10 cellular contexts compared by ENCODE assay signal in genomic region chr7:41809487-41810257, GRCh38.
DNase-seq lines count a peak whose midpoint lies in the region; ATAC-seq, FAIRE-seq and TF ChIP-seq lines count a peak whose summit lies in the region.
"Had no signal": no experiment of that assay in that cellular context is flagged by ENCODE, and none has a peak within 500 bp of the region (broad histone marks: within the 10 kb centered on the region; RNA-seq: fewer than 3 reads in every experiment).

No MANE protein-coding gene starts in this region.

- no peaks in the 10 kb centered on the region for H3K36me3 ChIP-seq in heart left ventricle

- no peak for TF ChIP-seq CTCF in heart left ventricle (IDR thresholded peaks at IDR 0.05)

- H3K4me3 Mint-ChIP-seq in stimulated activated memory B cell treated with anti-CD40 and anti-IgM and Interleukin-4, amounts not matched to agents 10 μg/mL and 1 μg/mL and 100 μg/mL, for 72 hours: no peak overlapping the region
- H3K4me3 Mint-ChIP-seq in immature natural killer cell: no peak overlapping the region
- H3K4me3 Mint-ChIP-seq: brain; naive thymus-derived CD4-positive, alpha-beta T cell had no signal

- DNase-seq in RCC 7860 (ENCODE audit: low spot score) (peak; percentile 83), heart left ventricle (no peak), immature natural killer cell (no peak)
- DNase-seq: naive thymus-derived CD4-positive, alpha-beta T cell; NCI-H187 treated with DMSO at 0.1 percent for 48 hours had no signal

- no peak for TF ChIP-seq POLR2A in heart left ventricle (IDR thresholded peaks at IDR 0.05)

- no peaks in the 10 kb centered on the region for H3K36me3 Mint-ChIP-seq in stimulated activated memory B cell treated with anti-CD40 and anti-IgM and Interleukin-4, amounts not matched to agents 10 μg/mL and 1 μg/mL and 100 μg/mL, for 72 hours
- H3K36me3 Mint-ChIP-seq in immature natural killer cell: no peaks in the 10 kb centered on the region
- H3K36me3 Mint-ChIP-seq: brain; naive thymus-derived CD4-positive, alpha-beta T cell had no signal

- peaks cover 0 to 5% (median 0%) of the 10 kb centered on the region in 12 donors for H3K4me1 ChIP-seq in heart left ventricle

- 83 to 91% (median 88%) methylated on average over 7 of the region's 7 CpGs for WGBS in heart left ventricle, 4 donors

- H3K27ac Mint-ChIP-seq in stimulated activated memory B cell treated with anti-CD40 and anti-IgM and Interleukin-4, amounts not matched to agents 10 μg/mL and 1 μg/mL and 100 μg/mL, for 72 hours: peak overlapping the region; percentile 56
- H3K27ac Mint-ChIP-seq in immature natural killer cell: peak overlapping the region in 3 of 6 donors; percentile 4 to 32 (median 15)
- H3K27ac Mint-ChIP-seq: brain; naive thymus-derived CD4-positive, alpha-beta T cell had no signal

- intact Hi-C loops in heart left ventricle (cut with DNase I): no loop called here

- H3K9me3 ChIP-seq in heart left ventricle: peaks cover 0 to 4% (median 0%) of the 10 kb centered on the region in 12 donors

- H3K4me3 ChIP-seq in heart left ventricle: no peak overlapping the region

- peak; percentile 18 for ATAC-seq in GM19035 (IDR thresholded peaks at IDR 0.05; ENCODE audit: unreplicated experiment)
- ATAC-seq in HG02870 (IDR thresholded peaks at IDR 0.05; ENCODE audit: unreplicated experiment): peak; percentile 21
- ATAC-seq in stimulated activated memory B cell treated with anti-CD40 and anti-IgM and Interleukin-4, amounts not matched to agents 10 μg/mL and 1 μg/mL and 100 μg/mL, for 72 hours: peak; percentile 7
- ATAC-seq in heart left ventricle: no peak
- ATAC-seq in HG02884 (IDR thresholded peaks at IDR 0.05; ENCODE audit: unreplicated experiment): no peak

- no peaks in the 10 kb centered on the region for H3K27me3 Mint-ChIP-seq in stimulated activated memory B cell treated with anti-CD40 and anti-IgM and Interleukin-4, amounts not matched to agents 10 μg/mL and 1 μg/mL and 100 μg/mL, for 72 hours
- peaks cover 0 to 3% (median 2%) of the 10 kb centered on the region in 3 donors for H3K27me3 Mint-ChIP-seq in immature natural killer cell (ENCODE audit: low read depth in 3 of 3)

- peak; percentile 97 for FAIRE-seq in RCC 7860 (lab: Jason Lieb, UNC)

- no peaks in the 10 kb centered on the region for H3K9me3 Mint-ChIP-seq in stimulated activated memory B cell treated with anti-CD40 and anti-IgM and Interleukin-4, amounts not matched to agents 10 μg/mL and 1 μg/mL and 100 μg/mL, for 72 hours
- H3K9me3 Mint-ChIP-seq in immature natural killer cell: no peaks in the 10 kb centered on the region

- H3K4me1 Mint-ChIP-seq in stimulated activated memory B cell treated with anti-CD40 and anti-IgM and Interleukin-4, amounts not matched to agents 10 μg/mL and 1 μg/mL and 100 μg/mL, for 72 hours: peaks cover 20% of the 10 kb centered on the region
- peaks cover 12 to 16% of the 10 kb centered on the region in 2 donors for H3K4me1 Mint-ChIP-seq in immature natural killer cell
- H3K4me1 Mint-ChIP-seq: brain had no signal

- no peak overlapping the region for H3K27ac ChIP-seq in heart left ventricle

- no peaks in the 10 kb centered on the region for H3K27me3 ChIP-seq in heart left ventricle

Comparison
In these comparisons a context has a peak if more than half of its experiments do, and no peak if none do; other contexts are left out.
1. ATAC-seq: peak in GM19035 (single experiment), HG02870 (single experiment) and stimulated activated memory B cell treated with anti-CD40 and anti-IgM and Interleukin-4, amounts not matched to agents 10 μg/mL and 1 μg/mL and 100 μg/mL, for 72 hours (single experiment); none in heart left ventricle (0 of 4) and HG02884 (single experiment).